Comparison of ENCODE assay signal across 12 cellular contexts in genomic region chr21:14384453-14384852, GRCh38. TPM values are rescaled to one million over a fixed set of nuclear protein-coding genes. Genes with fewer than 3 reads are reported as not detected.
DNase-seq lines count a peak whose midpoint lies in the region; ATAC-seq and TF ChIP-seq lines count a peak whose summit lies in the region.
"Had no signal": no experiment of that assay in that cellular context is flagged by ENCODE, and none has a peak within 500 bp of the region (broad histone marks: within the 10 kb centered on the region; RNA-seq: fewer than 3 reads in every experiment).

No MANE protein-coding gene starts in this region.

- H3K27me3 ChIP-seq in right atrium auricular region (no peaks in the 10 kb centered on the region), muscle layer of duodenum (ENCODE audit: low read depth, low read length) (no peaks in the 10 kb centered on the region), upper lobe of left lung (no peaks in the 10 kb centered on the region)

- DNase-seq in right atrium auricular region (ENCODE audit: low spot score), result no peak
- DNase-seq in cardiac septum (ENCODE audit: low spot score), result no peak
- no peak for DNase-seq in activated T-helper 1 cell treated with anti-CD3 and anti-CD28 coated beads, Interleukin-12 subunit alpha, Interleukin-12 subunit beta, Interleukin-2, Interleukin-4 antibody, amounts not matched to agents 30 ng/mL and 10 ng/mL and 1 ng/mL, durations not matched to agents 14 hours and 24 hours and 36 hours (ENCODE audit: low spot score)
- DNase-seq in upper lobe of left lung, result no peak
- DNase-seq in NCI-H2227 treated with DMSO at 0.1 percent for 48 hours (lab: John Stamatoyannopoulos, UW), result no peak
- no peak for DNase-seq in RPMI8226
- DNase-seq: effector CD4-positive, alpha-beta T cell; islet precursor cell; NCI-H774; stimulated activated CD4-positive, alpha-beta T cell treated with anti-CD3 and anti-CD28 coated beads, Interleukin-2, amount 100 ng/mL, for 24 hours had no signal

- H3K4me1 ChIP-seq in right atrium auricular region (peaks cover 0 to 23% of the 10 kb centered on the region in 2 donors), muscle layer of duodenum (ENCODE audit: control insufficient read depth in 1 of 2, insufficient read depth in 2 of 2, low read length in 2 of 2) (peaks cover 4 to 18% of the 10 kb centered on the region in 2 donors), upper lobe of left lung (peaks cover 14 to 29% (median 23%) of the 10 kb centered on the region in 4 donors)

- H3K27ac ChIP-seq in right atrium auricular region (peak overlapping the region; percentile 92 to 94), muscle layer of duodenum (ENCODE audit: low read length) (peak overlapping the region; percentile 97), upper lobe of left lung (peak overlapping the region; percentile 84 to 92 (median 90))

- H3K4me3 ChIP-seq in right atrium auricular region, result no peak overlapping the region
- peak overlapping the region in 1 of 2 donors; percentile 90 for H3K4me3 ChIP-seq in muscle layer of duodenum (ENCODE audit: low read depth in 1 of 2, low read length in 2 of 2)
- peak overlapping the region in 3 of 4 donors; percentile 70 to 93 (median 85) for H3K4me3 ChIP-seq in upper lobe of left lung

- H3K4me3 Mint-ChIP-seq in activated T-helper 1 cell treated with anti-CD3 and anti-CD28 coated beads, Interleukin-12 subunit alpha, Interleukin-12 subunit beta, Interleukin-2, Interleukin-4 antibody, amounts not matched to agents 30 ng/mL and 10 ng/mL and 1 ng/mL, durations not matched to agents 14 hours and 24 hours and 36 hours, result peak overlapping the region; percentile 100

- TF ChIP-seq POLR2A in upper lobe of left lung (IDR thresholded peaks at IDR 0.05), result no peak

- H3K36me3 ChIP-seq in right atrium auricular region (no peaks in the 10 kb centered on the region), muscle layer of duodenum (ENCODE audit: control insufficient read depth in 1 of 2, insufficient read depth in 2 of 2, low read length in 2 of 2) (peaks cover 0 to 3% of the 10 kb centered on the region in 2 donors), upper lobe of left lung (no peaks in the 10 kb centered on the region)

- H3K27me3 Mint-ChIP-seq in activated T-helper 1 cell treated with anti-CD3 and anti-CD28 coated beads, Interleukin-12 subunit alpha, Interleukin-12 subunit beta, Interleukin-2, Interleukin-4 antibody, amounts not matched to agents 30 ng/mL and 10 ng/mL and 1 ng/mL, durations not matched to agents 14 hours and 24 hours and 36 hours (ENCODE audit: insufficient read depth), result peaks cover 3% of the 10 kb centered on the region

- peak overlapping the region; percentile 33 for H3K27ac Mint-ChIP-seq in activated T-helper 1 cell treated with anti-CD3 and anti-CD28 coated beads, Interleukin-12 subunit alpha, Interleukin-12 subunit beta, Interleukin-2, Interleukin-4 antibody, amounts not matched to agents 30 ng/mL and 10 ng/mL and 1 ng/mL, durations not matched to agents 14 hours and 24 hours and 36 hours

- no peak for TF ChIP-seq CTCF in right atrium auricular region (IDR thresholded peaks at IDR 0.05)
- no peak for TF ChIP-seq CTCF in upper lobe of left lung (IDR thresholded peaks at IDR 0.05)

- no peak for TF ChIP-seq EP300 in upper lobe of left lung (IDR thresholded peaks at IDR 0.05)

- no peaks in the 10 kb centered on the region for H3K9me3 Mint-ChIP-seq in activated T-helper 1 cell treated with anti-CD3 and anti-CD28 coated beads, Interleukin-12 subunit alpha, Interleukin-12 subunit beta, Interleukin-2, Interleukin-4 antibody, amounts not matched to agents 30 ng/mL and 10 ng/mL and 1 ng/mL, durations not matched to agents 14 hours and 24 hours and 36 hours

- intact Hi-C loops in cardiac septum (cut with DNase I), result no loop called here
- intact Hi-C loops in activated T-helper 1 cell treated with anti-CD3 and anti-CD28 coated beads, Interleukin-12 subunit alpha, Interleukin-12 subunit beta, Interleukin-2, Interleukin-4 antibody, amounts not matched to agents 30 ng/mL and 10 ng/mL and 1 ng/mL, durations not matched to agents 14 hours and 24 hours and 36 hours (cut with micrococcal nuclease), result loop anchor here (10.0 kb wide), 1 partner anchor 100 kb away; no protein-coding TSS in a partner anchor

- no peaks in the 10 kb centered on the region for H3K9me3 ChIP-seq in right atrium auricular region
- no peaks in the 10 kb centered on the region for H3K9me3 ChIP-seq in muscle layer of duodenum (ENCODE audit: control insufficient read depth in 1 of 2, low read length in 2 of 2)
- no peaks in the 10 kb centered on the region for H3K9me3 ChIP-seq in upper lobe of left lung

- WGBS in upper lobe of left lung, 2 donors, result 75 to 93% methylated on average over 2 of the region's 2 CpGs

- H3K36me3 Mint-ChIP-seq in activated T-helper 1 cell treated with anti-CD3 and anti-CD28 coated beads, Interleukin-12 subunit alpha, Interleukin-12 subunit beta, Interleukin-2, Interleukin-4 antibody, amounts not matched to agents 30 ng/mL and 10 ng/mL and 1 ng/mL, durations not matched to agents 14 hours and 24 hours and 36 hours (ENCODE audit: low read depth), result peaks cover 5% of the 10 kb centered on the region

- ATAC-seq in upper lobe of left lung (ENCODE audit: low FRiP score in 2 of 2) (no peak), GM21390 (IDR thresholded peaks at IDR 0.05; ENCODE audit: unreplicated experiment) (no peak)

- peaks cover 44% of the 10 kb centered on the region for H3K4me1 Mint-ChIP-seq in activated T-helper 1 cell treated with anti-CD3 and anti-CD28 coated beads, Interleukin-12 subunit alpha, Interleukin-12 subunit beta, Interleukin-2, Interleukin-4 antibody, amounts not matched to agents 30 ng/mL and 10 ng/mL and 1 ng/mL, durations not matched to agents 14 hours and 24 hours and 36 hours (ENCODE audit: low read depth)

RNA-seq across cellular contexts. Expression of gene HSPA13, which starts 1.5 kb away (rescaled TPM):
- total RNA-seq in right atrium auricular region (10 to 100 TPM; 18.4 TPM), cardiac septum (20.2 TPM), upper lobe of left lung (10 to 100 TPM in 4 of 6 donors, 1 to 10 TPM in 2; 2.1 to 30.2 (median 22.6) TPM)
- total RNA-seq in activated T-helper 1 cell treated with anti-CD3 and anti-CD28 coated beads, Interleukin-12 subunit alpha, Interleukin-12 subunit beta, Interleukin-2, Interleukin-4 antibody, amounts not matched to agents 30 ng/mL and 10 ng/mL and 1 ng/mL, durations not matched to agents 14 hours and 24 hours and 36 hours, result 43.6 and 50.4 TPM in 2 replicates

Comparison
In these comparisons a context has a peak if more than half of its experiments do, and no peak if none do; other contexts are left out.
1. H3K4me3 ChIP-seq: peak in upper lobe of left lung (3 of 4); none in right atrium auricular region (0 of 2).
2. Peak in every context shown above with its lines, with median percentiles within 50 percentile points of each other: H3K27ac ChIP-seq.